ENCODE assay signal across 12 cellular contexts in the genomic region with DNA sequence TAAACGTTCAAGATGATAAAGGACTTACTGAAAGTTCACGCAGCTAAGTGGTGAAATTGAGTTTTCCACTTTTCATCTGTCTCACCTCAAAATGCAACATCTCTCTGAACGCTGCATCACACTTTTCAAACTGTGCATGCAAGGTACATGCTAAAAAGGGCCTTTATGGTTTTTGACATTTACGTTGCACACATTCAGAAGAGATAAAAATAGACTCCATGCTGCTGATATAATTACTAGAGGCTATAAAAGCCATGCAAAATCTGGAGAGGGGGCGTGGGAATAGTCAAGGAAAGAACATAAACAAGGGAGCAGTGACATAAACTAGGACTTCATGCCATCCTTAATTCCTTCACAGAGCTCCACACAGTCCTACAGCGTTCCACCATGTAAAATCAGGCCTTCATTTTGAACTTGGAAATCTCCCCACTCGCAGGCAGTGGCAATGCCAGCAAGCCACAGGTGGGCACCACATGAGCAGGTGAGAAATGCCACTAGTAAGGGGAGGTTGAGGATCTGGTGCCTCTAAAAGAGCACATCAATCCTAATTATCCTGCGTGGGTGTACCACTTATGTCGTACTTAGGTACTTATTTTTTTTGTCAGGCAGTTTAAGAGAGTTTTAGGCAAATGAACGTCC.
DNase-seq lines count a peak whose midpoint lies in the region; ATAC-seq and TF ChIP-seq lines count a peak whose summit lies in the region.
"Had no signal": no experiment of that assay in that cellular context is flagged by ENCODE, and none has a peak within 500 bp of the region (broad histone marks: within the 10 kb centered on the region; RNA-seq: fewer than 3 reads in every experiment).

No MANE protein-coding gene starts in this region.

- no peaks in the 10 kb centered on the region for H3K4me1 ChIP-seq in CD4-positive, alpha-beta memory T cell (ENCODE audit: insufficient read depth, low read length)

- peaks cover 0 to 6% (median 5%) of the 10 kb centered on the region in 4 donors for H3K4me1 Mint-ChIP-seq in CD4-positive, alpha-beta memory T cell
- peaks cover 5 to 70% (median 14%) of the 10 kb centered on the region in 4 donors for H3K4me1 Mint-ChIP-seq in naive thymus-derived CD8-positive, alpha-beta T cell

- H3K27me3 ChIP-seq in CD4-positive, alpha-beta memory T cell (ENCODE audit: insufficient read depth, low read length): no peaks in the 10 kb centered on the region

- H3K4me3 ChIP-seq in CD4-positive, alpha-beta memory T cell (ENCODE audit: low read length in 2 of 2): no peak overlapping the region
- peak overlapping the region; percentile 17 for H3K4me3 ChIP-seq in epithelial cell of proximal tubule (ENCODE audit: low read depth, low read length)
- H3K4me3 ChIP-seq: hepatocyte had no signal

- intact Hi-C loops in CD4-positive, alpha-beta memory T cell (cut with micrococcal nuclease): no loop called here
- intact Hi-C loops in sciatic nerve (cut with DNase I): no loop called here

- no peak overlapping the region for H3K27ac ChIP-seq in CD4-positive, alpha-beta memory T cell (ENCODE audit: low read depth, low read length)
- H3K27ac ChIP-seq: hepatocyte had no signal

- H3K36me3 Mint-ChIP-seq in CD4-positive, alpha-beta memory T cell: no peaks in the 10 kb centered on the region
- H3K36me3 Mint-ChIP-seq in naive thymus-derived CD8-positive, alpha-beta T cell: no peaks in the 10 kb centered on the region

- H3K9me3 ChIP-seq in CD4-positive, alpha-beta memory T cell (ENCODE audit: control insufficient read depth in 1 of 2, low read length in 2 of 2): no peaks in the 10 kb centered on the region

- H3K27ac Mint-ChIP-seq in CD4-positive, alpha-beta memory T cell: peak overlapping the region in 3 of 7 donors; percentile 3 to 77 (median 24)
- H3K27ac Mint-ChIP-seq in naive thymus-derived CD8-positive, alpha-beta T cell: peak overlapping the region in 1 of 10 donors; percentile 82

- peak; percentile 25 for ATAC-seq in HG02885 (IDR thresholded peaks at IDR 0.05; ENCODE audit: poor library complexity, unreplicated experiment)
- peak; percentile 7 for ATAC-seq in sciatic nerve
- no peak for ATAC-seq in naive thymus-derived CD8-positive, alpha-beta T cell

- H3K9me3 Mint-ChIP-seq in CD4-positive, alpha-beta memory T cell: no peaks in the 10 kb centered on the region
- no peaks in the 10 kb centered on the region for H3K9me3 Mint-ChIP-seq in naive thymus-derived CD8-positive, alpha-beta T cell

- CTCF ChIA-PET in CD4-positive, alpha-beta memory T cell (lab: Charles Lee; ENCODE audit: partially characterized antibody): interaction anchor here (1.6 to 1.7 kb wide), 2 partner anchors 11 to 14 kb away, joined by 4 to 5 read pairs; no protein-coding TSS in a partner anchor

- TF ChIP-seq CTCF in epithelial cell of proximal tubule (conservative IDR thresholded peaks at IDR 0.05; ENCODE audit: low read depth, low read length): no peak

- peaks cover 2 to 4% of the 10 kb centered on the region in 2 donors for H3K27me3 Mint-ChIP-seq in CD4-positive, alpha-beta memory T cell
- peaks cover 0 to 6% (median 0%) of the 10 kb centered on the region in 5 donors for H3K27me3 Mint-ChIP-seq in naive thymus-derived CD8-positive, alpha-beta T cell

- POLR2A ChIA-PET in CD4-positive, alpha-beta memory T cell (lab: Charles Lee; ENCODE audit: partially characterized antibody): no interaction called here
- POLR2A ChIA-PET in naive thymus-derived CD8-positive, alpha-beta T cell (lab: Charles Lee): interaction anchor here (0.6 kb wide), 1 partner anchor 199 kb away, joined by 3 read pairs; no protein-coding TSS in a partner anchor

- H3K4me3 Mint-ChIP-seq in CD4-positive, alpha-beta memory T cell: peak overlapping the region in 5 of 8 donors; percentile 25 to 64 (median 49)
- H3K4me3 Mint-ChIP-seq in naive thymus-derived CD8-positive, alpha-beta T cell: peak overlapping the region in 1 of 10 donors; percentile 77

- no peaks in the 10 kb centered on the region for H3K36me3 ChIP-seq in CD4-positive, alpha-beta memory T cell (ENCODE audit: insufficient read depth, low read length)

- no peak for DNase-seq in CD4-positive, alpha-beta memory T cell
- no peak for DNase-seq in epithelial cell of proximal tubule (ENCODE audit: low read depth)
- no peak for DNase-seq in sciatic nerve (ENCODE audit: low spot score)
- DNase-seq in naive thymus-derived CD8-positive, alpha-beta T cell: no peak
- no peak for DNase-seq in mucosa of gallbladder (ENCODE audit: low spot score)
- no peak for DNase-seq in amygdala (lab: John Stamatoyannopoulos, UW)
- DNase-seq in CD1c-positive myeloid dendritic cell (ENCODE audit: extremely low spot score): no peak
- DNase-seq: C1 segment of cervical spinal cord; NCI-H69; stimulated activated CD4-positive, alpha-beta T cell treated with anti-CD3 and anti-CD28 coated beads, Interleukin-4, amount 100 ng/mL, for 4 hours had no signal

Comparison
In these comparisons a context has a peak if more than half of its experiments do, and no peak if none do; other contexts are left out.
1. ATAC-seq: peak in HG02885 (single experiment) and sciatic nerve (single experiment); none in naive thymus-derived CD8-positive, alpha-beta T cell (0 of 2).